Comparison of ENCODE assay signal across 8 cellular contexts in the genomic region with DNA sequence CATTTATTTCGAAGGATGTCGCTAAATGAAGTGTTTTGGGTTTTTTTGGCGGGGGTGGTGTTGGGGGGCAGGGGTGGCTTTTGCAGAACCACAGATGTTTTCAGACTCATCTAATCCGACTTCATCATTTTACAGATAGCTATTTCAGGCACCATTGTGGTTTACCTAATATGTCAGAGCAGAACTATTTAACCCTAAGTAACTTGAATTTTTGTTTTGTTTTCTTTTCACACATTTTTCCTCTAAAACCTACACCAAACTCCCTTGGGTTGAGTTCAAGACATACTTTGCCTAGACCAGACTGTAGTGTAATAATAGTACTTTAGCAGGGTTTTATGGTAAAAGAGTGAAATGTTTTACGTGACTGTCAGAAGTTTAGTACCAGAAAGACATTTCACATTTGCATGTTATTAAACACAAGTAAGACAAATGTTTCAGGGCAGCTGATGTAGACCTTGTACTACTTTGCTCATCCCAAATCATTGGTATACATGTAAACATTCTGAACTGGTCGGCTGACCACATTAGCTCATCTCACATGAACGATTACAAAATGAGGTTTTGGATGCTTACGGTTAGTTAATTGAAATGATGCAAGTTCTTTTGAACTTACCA. TPM values are rescaled to one million over a fixed set of nuclear protein-coding genes. Genes with fewer than 3 reads are reported as not detected.
DNase-seq lines count a peak whose midpoint lies in the region; ATAC-seq and TF ChIP-seq lines count a peak whose summit lies in the region.

No MANE protein-coding gene starts in this region.

- DNase-seq in EL (peak; percentile 83), fibroblast of mammary gland (ENCODE audit: low read depth) (peak; percentile 93), T-helper 9 cell (no peak), heart left ventricle (no peak), NCI-H2081 (lab: John Stamatoyannopoulos, UW) (no peak), psoas muscle (no peak)

- H3K9me3 ChIP-seq in heart left ventricle: no peaks in the 10 kb centered on the region
- no peaks in the 10 kb centered on the region for H3K9me3 ChIP-seq in psoas muscle

- H3K27ac ChIP-seq in heart left ventricle: no peak overlapping the region
- no peak overlapping the region for H3K27ac ChIP-seq in psoas muscle

- H3K4me3 ChIP-seq in fibroblast of mammary gland (ENCODE audit: control insufficient read depth, low read depth, low read length) (no peak overlapping the region), heart left ventricle (no peak overlapping the region), psoas muscle (no peak overlapping the region)

- peaks cover 0 to 5% (median 0%) of the 10 kb centered on the region in 9 donors for H3K36me3 ChIP-seq in heart left ventricle
- peaks cover 0 to under 1% of the 10 kb centered on the region in 2 donors for H3K36me3 ChIP-seq in psoas muscle (ENCODE audit: insufficient read depth in 1 of 2, low read depth in 1 of 2)

- TF ChIP-seq POLR2A in heart left ventricle (IDR thresholded peaks at IDR 0.05): no peak

- TF ChIP-seq CTCF in fibroblast of mammary gland (conservative IDR thresholded peaks at IDR 0.05; ENCODE audit: control insufficient read depth, insufficient read depth, low read depth, low read length) (no peak), heart left ventricle (IDR thresholded peaks at IDR 0.05) (no peak), psoas muscle (IDR thresholded peaks at IDR 0.05) (no peak)

- peaks cover 0 to 21% (median 5%) of the 10 kb centered on the region in 12 donors for H3K4me1 ChIP-seq in heart left ventricle
- H3K4me1 ChIP-seq in psoas muscle: peaks cover 28% of the 10 kb centered on the region

- H3K27me3 ChIP-seq in heart left ventricle (no peaks in the 10 kb centered on the region), psoas muscle (ENCODE audit: insufficient read depth in 3 of 3, low read length in 2 of 3) (no peaks in the 10 kb centered on the region)

- intact Hi-C loops in heart left ventricle (cut with DNase I): no loop called here
- intact Hi-C loops in psoas muscle (cut with DNase I): no loop called here

- ATAC-seq in GM21447 (IDR thresholded peaks at IDR 0.05; ENCODE audit: unreplicated experiment): peak; percentile 84
- peak; percentile 70 for ATAC-seq in HG03571 (IDR thresholded peaks at IDR 0.05; ENCODE audit: unreplicated experiment)
- no peak for ATAC-seq in heart left ventricle
- no peak for ATAC-seq in psoas muscle

- WGBS in heart left ventricle, 4 donors: 76 to 85% (median 80%) methylated on average over 8 of the region's 8 CpGs
- WGBS in psoas muscle, 3 donors: 69 to 83% (median 72%) methylated on average over 8 of the region's 8 CpGs

RNA-seq across cellular contexts. Expression of a gene that starts 37.7 kb away (rescaled TPM):
- 10 to 100 TPM; 18.3 to 39.1 (median 29.2) TPM for total RNA-seq in heart left ventricle
- 10 to 100 TPM in 1 of 2 donors, 1 to 10 TPM in 1; 9.2 to 16.2 TPM for polyA plus RNA-seq in heart left ventricle
- 10 to 100 TPM; 17.8 to 45.8 (median 19.6) TPM for total RNA-seq in psoas muscle
- 10 to 100 TPM; 13.5 to 20.3 (median 19.4) TPM for polyA plus RNA-seq in psoas muscle

Comparison
In these comparisons a context has a peak if more than half of its experiments do, and no peak if none do; other contexts are left out.
1. DNase-seq: peak in EL (single experiment) and fibroblast of mammary gland (single experiment); none in T-helper 9 cell (single experiment), heart left ventricle (0 of 5), NCI-H2081 (0 of 2) and psoas muscle (0 of 2).
2. ATAC-seq: peak in GM21447 (single experiment) and HG03571 (single experiment); none in heart left ventricle (0 of 4) and psoas muscle (0 of 4).